Comparison of ENCODE assay signal across 15 cellular contexts in genomic region chr11:35160248-35160820, GRCh38. TPM values are rescaled to one million over a fixed set of nuclear protein-coding genes. Genes with fewer than 3 reads are reported as not detected.
A peak's percentile ranks its signal among the peaks of the same experiment; 100 is the strongest.
DNase-seq lines count a peak whose midpoint lies in the region; ATAC-seq and TF ChIP-seq lines count a peak whose summit lies in the region.
"Had no signal": no experiment of that assay in that cellular context is flagged by ENCODE, and none has a peak within 500 bp of the region (broad histone marks: within the 10 kb centered on the region; RNA-seq: fewer than 3 reads in every experiment).

No MANE protein-coding gene starts in this region.

- H3K9ac ChIP-seq in skeletal muscle tissue (ENCODE audit: low read depth in 1 of 3, low read length in 3 of 3) = no peak overlapping the region

- no peak for DNase-seq in Calu3
- DNase-seq in RWPE2 (ENCODE audit: low spot score) = no peak
- DNase-seq in central memory CD8-positive, alpha-beta T cell (ENCODE audit: low spot score in 2 of 2) = peak in 1 of 2 donors; percentile 48
- DNase-seq in nucleus accumbens (lab: John Stamatoyannopoulos, UW) = no peak
- DNase-seq in right lobe of liver = no peak
- no peak for DNase-seq in SJCRH30
- DNase-seq: foreskin melanocyte; Karpas-422; kidney glomerular epithelial cell; NCI-H1930; occipital lobe; stimulated activated CD4-positive, alpha-beta T cell treated with anti-CD3 and anti-CD28 coated beads, Interleukin-1b, Interleukin-23, amount 100 ng/mL, for 48 hours; T-helper 9 cell had no signal

- BruUV-seq in Calu3 (replicated peaks; lab: Mats Ljungman, UMichigan) = no TSS peak

- H3K4me3 ChIP-seq in RWPE2 (ENCODE audit: severe bottlenecking) = no peak overlapping the region
- H3K4me3 ChIP-seq in skeletal muscle tissue (ENCODE audit: low read length in 3 of 3) = no peak overlapping the region
- no peak overlapping the region for H3K4me3 ChIP-seq in right lobe of liver
- no peak overlapping the region for H3K4me3 ChIP-seq in SJCRH30

- TF ChIP-seq CTCF in Calu3 (IDR thresholded peaks at IDR 0.05; ENCODE audit: unreplicated experiment) (no peak), RWPE2 (IDR thresholded peaks at IDR 0.05; ENCODE audit: poor library complexity, severe bottlenecking) (no peak), right lobe of liver (IDR thresholded peaks at IDR 0.05) (no peak)

- 78% methylated on average over 7 of the region's 7 CpGs for WGBS in right lobe of liver (ENCODE audit: insufficient coverage, low coverage, low lambda C conversion rate, missing lambda C conversion rate)

- peak overlapping the region; percentile 19 for H3K4me3 Mint-ChIP-seq in Calu3 (ENCODE audit: low read depth, unreplicated experiment)
- H3K4me3 Mint-ChIP-seq in central memory CD8-positive, alpha-beta T cell = peak overlapping the region; percentile 63

- no peaks in the 10 kb centered on the region for H3K9me3 Mint-ChIP-seq in Calu3 (ENCODE audit: low read depth, unreplicated experiment)
- H3K9me3 Mint-ChIP-seq in central memory CD8-positive, alpha-beta T cell = no peaks in the 10 kb centered on the region

- peaks cover 60% of the 10 kb centered on the region for H3K36me3 ChIP-seq in RWPE2 (ENCODE audit: low read depth)
- H3K36me3 ChIP-seq in skeletal muscle tissue (ENCODE audit: control insufficient read depth in 3 of 3, insufficient read depth in 3 of 3, low read length in 3 of 3) = no peaks in the 10 kb centered on the region
- no peaks in the 10 kb centered on the region for H3K36me3 ChIP-seq in right lobe of liver
- no peaks in the 10 kb centered on the region for H3K36me3 ChIP-seq in SJCRH30

- H3K4me1 ChIP-seq in RWPE2 (ENCODE audit: insufficient read depth, poor library complexity, severe bottlenecking) (peaks cover 100% of the 10 kb centered on the region), skeletal muscle tissue (ENCODE audit: control insufficient read depth in 3 of 3, insufficient read depth in 3 of 3, low read length in 3 of 3) (peaks cover 14 to 45% (median 45%) of the 10 kb centered on the region in 3 donors), right lobe of liver (peaks cover 0 to 14% (median 0%) of the 10 kb centered on the region in 4 donors), SJCRH30 (no peaks in the 10 kb centered on the region)

- CTCF ChIA-PET in Calu3 (lab: Charles Lee) = interaction anchor here (1.2 kb wide), 1 partner anchor 159 kb away, joined by 3 read pairs; no protein-coding TSS in a partner anchor

- no peaks in the 10 kb centered on the region for H3K27me3 Mint-ChIP-seq in Calu3 (ENCODE audit: unreplicated experiment)
- H3K27me3 Mint-ChIP-seq in central memory CD8-positive, alpha-beta T cell = no peaks in the 10 kb centered on the region

- H3K27ac ChIP-seq in RWPE2 (ENCODE audit: poor library complexity, severe bottlenecking) (peak overlapping the region; percentile 99), skeletal muscle tissue (ENCODE audit: low read depth, low read length) (peak overlapping the region; percentile 61), right lobe of liver (no peak overlapping the region), SJCRH30 (no peak overlapping the region)

- H3K27ac Mint-ChIP-seq in Calu3 (ENCODE audit: unreplicated experiment) = peak overlapping the region; percentile 87
- peak overlapping the region; percentile 99 for H3K27ac Mint-ChIP-seq in central memory CD8-positive, alpha-beta T cell (ENCODE audit: low read depth)

- H3K9me3 ChIP-seq in RWPE2 (ENCODE audit: severe bottlenecking) (no peaks in the 10 kb centered on the region), skeletal muscle tissue (ENCODE audit: control insufficient read depth in 3 of 3, low read length in 3 of 3) (no peaks in the 10 kb centered on the region), right lobe of liver (no peaks in the 10 kb centered on the region), SJCRH30 (replicated peaks) (no peaks in the 10 kb centered on the region)

- H3K4me1 Mint-ChIP-seq in Calu3 (ENCODE audit: low read depth, unreplicated experiment) = peaks cover 86% of the 10 kb centered on the region
- peaks cover 98% of the 10 kb centered on the region for H3K4me1 Mint-ChIP-seq in central memory CD8-positive, alpha-beta T cell

- ATAC-seq in RWPE2 (ENCODE audit: low read depth) (no peak), HG02623 (IDR thresholded peaks at IDR 0.05; ENCODE audit: unreplicated experiment) (no peak), right lobe of liver (no peak)
- ATAC-seq in central memory CD8-positive, alpha-beta T cell (replicated peaks; ENCODE audit: extremely low read depth, poor library complexity, severe bottlenecking) = peak; percentile 73

- peaks cover 57% of the 10 kb centered on the region for H3K36me3 Mint-ChIP-seq in Calu3 (ENCODE audit: insufficient read depth, unreplicated experiment)
- peaks cover 53% of the 10 kb centered on the region for H3K36me3 Mint-ChIP-seq in central memory CD8-positive, alpha-beta T cell (ENCODE audit: insufficient read depth)

- no peak for TF ChIP-seq POLR2A in right lobe of liver (IDR thresholded peaks at IDR 0.05)

- intact Hi-C loops in Calu3 (cut with micrococcal nuclease; ENCODE audit: unreplicated experiment) = no loop called here
- intact Hi-C loops in right lobe of liver (cut with DNase I) = no loop called here

- H3K27me3 ChIP-seq in RWPE2 (ENCODE audit: insufficient read depth, poor library complexity, severe bottlenecking) (no peaks in the 10 kb centered on the region), skeletal muscle tissue (ENCODE audit: control insufficient read depth in 3 of 3, insufficient read depth in 3 of 3, low read length in 3 of 3) (no peaks in the 10 kb centered on the region), right lobe of liver (no peaks in the 10 kb centered on the region), SJCRH30 (no peaks in the 10 kb centered on the region; the same call in 1 of the 2 replicates)

RNA-seq across cellular contexts. Expression of gene CD44, which starts 21.4 kb away (rescaled TPM):
- total RNA-seq in Calu3 (2022) = 1,189 and 1,365 TPM in 2 replicates
- total RNA-seq in skeletal muscle tissue = 133 TPM
- 10 to 100 TPM; 12.2 to 64.1 (median 22.9) TPM for total RNA-seq in right lobe of liver
- total RNA-seq in SJCRH30 (2014; rRNA removed; shearing (Covaris generic)) = 0.04 and 0.05 TPM in 2 replicates

Comparison
In these comparisons a context has a peak if more than half of its experiments do, and no peak if none do; other contexts are left out.
1. H3K27ac ChIP-seq: peak in RWPE2 (single experiment) and skeletal muscle tissue (single experiment); none in right lobe of liver (0 of 3) and SJCRH30 (single experiment).
2. RNA of gene CD44, which starts 21.4 kb away (total RNA-seq): 1,189 to 1,365 TPM in Calu3, 133 TPM in skeletal muscle tissue (single experiment) and 12.2 to 64.1 TPM in right lobe of liver; 0.04 to 0.05 TPM in SJCRH30; every median in the first group is over 10 times any median in the second.